8 cellular contexts compared by ENCODE assay signal in genomic region chr10:110865184-110865803, GRCh38. TPM values are rescaled to one million over a fixed set of nuclear protein-coding genes. Genes with fewer than 3 reads are reported as not detected.
A peak's percentile ranks its signal among the peaks of the same experiment; 100 is the strongest.
DNase-seq lines count a peak whose midpoint lies in the region; ATAC-seq and FAIRE-seq lines count a peak whose summit lies in the region.

No MANE protein-coding gene starts in this region.

- H3K36me3 ChIP-seq in neuronal stem cell (replicated peaks in 1 of 2; ENCODE audit: control insufficient read depth in 2 of 2, insufficient read depth in 2 of 2, low read length in 2 of 2) = no peaks in the 10 kb centered on the region

- ATAC-seq in GM21515 (IDR thresholded peaks at IDR 0.05; ENCODE audit: unreplicated experiment) (no peak), GM21360 (IDR thresholded peaks at IDR 0.05; ENCODE audit: unreplicated experiment) (no peak)

- no peak overlapping the region for H3K9ac ChIP-seq in neuronal stem cell (ENCODE audit: low read depth, low read length, poor library complexity)

- H3K4me1 ChIP-seq in neuronal stem cell (ENCODE audit: control insufficient read depth in 2 of 2, insufficient read depth in 1 of 2, low read depth in 1 of 2, low read length in 2 of 2) = peaks cover 14 to 16% of the 10 kb centered on the region in 2 donors

- no peak overlapping the region for H3K23ac ChIP-seq in neuronal stem cell (ENCODE audit: low read depth, low read length, poor library complexity)

- H3K27ac ChIP-seq in neuronal stem cell (replicated peaks; ENCODE audit: low read length) = peak overlapping the region; percentile 38

- no peak overlapping the region for H4K91ac ChIP-seq in neuronal stem cell (ENCODE audit: low read depth, low read length, poor library complexity)

- WGBS in neuronal stem cell (ENCODE audit: extremely low coverage in 2 of 2, insufficient read length in 2 of 2, insufficient replicate concordance in 1 of 2), 2 donors = no CpG with 5 or more reads among the region's 6 CpGs

- H3K4me3 ChIP-seq in neuronal stem cell (ENCODE audit: low read length in 2 of 2) = no peak overlapping the region

- H2AFZ ChIP-seq in neuronal stem cell (ENCODE audit: low read length) = peak overlapping the region; percentile 65

- H3K4ac ChIP-seq in neuronal stem cell (ENCODE audit: low read length) = no peak overlapping the region

- H2AK5ac ChIP-seq in neuronal stem cell (ENCODE audit: low read depth, low read length) = no peak overlapping the region

- no peak overlapping the region for H2BK5ac ChIP-seq in neuronal stem cell (ENCODE audit: low read length)

- no peak overlapping the region for H3K14ac ChIP-seq in neuronal stem cell (ENCODE audit: low read length)

- H3K79me1 ChIP-seq in neuronal stem cell (ENCODE audit: low read depth, low read length) = no peaks in the 10 kb centered on the region

- H3K27me3 ChIP-seq in neuronal stem cell (ENCODE audit: control insufficient read depth in 3 of 3, insufficient read depth in 3 of 3, low read depth in 1 of 3, low read length in 3 of 3) = no peaks in the 10 kb centered on the region

- no peaks in the 10 kb centered on the region for H3K9me3 ChIP-seq in neuronal stem cell (replicated peaks in 1 of 2; ENCODE audit: control insufficient read depth in 2 of 2, insufficient read depth in 1 of 2, low read depth in 1 of 2, low read length in 2 of 2)

- H3K18ac ChIP-seq in neuronal stem cell (ENCODE audit: low read length) = no peak overlapping the region

- no peak overlapping the region for H2BK120ac ChIP-seq in neuronal stem cell (ENCODE audit: low read depth, low read length)

- DNase-seq in EH (ENCODE audit: low read depth) (peak; percentile 84), NOMO-1 treated with dmso at 0.1 percent for 144 hours (lab: John Stamatoyannopoulos, UW; ENCODE audit: unreplicated experiment) (peak; percentile 38), neuronal stem cell (ENCODE audit: low spot score) (peak; percentile 18), DMS79 treated with DMSO at 0.1 percent for 48 hours (lab: John Stamatoyannopoulos, UW) (no peak), DMS153 treated with DMSO at 0.1 percent for 48 hours (lab: John Stamatoyannopoulos, UW; ENCODE audit: unreplicated experiment) (no peak)

- H2BK12ac ChIP-seq in neuronal stem cell (ENCODE audit: low read length) = no peak overlapping the region

- H3K4me2 ChIP-seq in neuronal stem cell (ENCODE audit: insufficient read depth, low read length, poor library complexity, severe bottlenecking) = no peak overlapping the region

- peak; percentile 29 for FAIRE-seq in endometrium (lab: Jason Lieb, UNC)

- no peak overlapping the region for H2BK15ac ChIP-seq in neuronal stem cell (ENCODE audit: low read length)

- no peak overlapping the region for H4K8ac ChIP-seq in neuronal stem cell (ENCODE audit: low read depth, low read length)

RNA-seq across cellular contexts. Expression of gene PDCD4, which starts 6.4 kb away (rescaled TPM):
- 86.5 TPM for polyA plus RNA-seq in neuronal stem cell (2013, experiment 1 of 2)
- polyA plus RNA-seq in neuronal stem cell (2013, experiment 2 of 2) = 87.2 TPM

RNA-seq across cellular contexts. Expression of gene BBIP1, which starts 53.7 kb away (rescaled TPM):
- 59.5 TPM for polyA plus RNA-seq in neuronal stem cell (2013, experiment 1 of 2)
- polyA plus RNA-seq in neuronal stem cell (2013, experiment 2 of 2) = 59.1 TPM

RNA-seq across cellular contexts. Expression of gene SHOC2, which starts 54.1 kb away (rescaled TPM):
- polyA plus RNA-seq in neuronal stem cell (2013, experiment 1 of 2) = 31.4 TPM
- polyA plus RNA-seq in neuronal stem cell (2013, experiment 2 of 2) = 30.5 TPM

Comparison
In these comparisons a context has a peak if more than half of its experiments do, and no peak if none do; other contexts are left out.
1. DNase-seq: peak in EH (single experiment), NOMO-1 treated with dmso at 0.1 percent for 144 hours (single experiment) and neuronal stem cell (single experiment); none in DMS79 treated with DMSO at 0.1 percent for 48 hours (single experiment) and DMS153 treated with DMSO at 0.1 percent for 48 hours (single experiment).